ENCODE assay signal across 9 cellular contexts in genomic region chr11:124108158-124108557, GRCh38. TPM values are rescaled to one million over a fixed set of nuclear protein-coding genes. Genes with fewer than 3 reads are reported as not detected.
A peak's percentile ranks its signal among the peaks of the same experiment; 100 is the strongest.
DNase-seq lines count a peak whose midpoint lies in the region; ATAC-seq, FAIRE-seq and TF ChIP-seq lines count a peak whose summit lies in the region.
"Had no signal": no experiment of that assay in that cellular context is flagged by ENCODE, and none has a peak within 500 bp of the region (broad histone marks: within the 10 kb centered on the region; RNA-seq: fewer than 3 reads in every experiment).

No MANE protein-coding gene starts in this region.

- no peak for FAIRE-seq in RCC 7860 (lab: Jason Lieb, UNC)

- H3K27ac Mint-ChIP-seq in osteocyte (ENCODE audit: unreplicated experiment), result no peak overlapping the region

- TF ChIP-seq CTCF in osteocyte (IDR thresholded peaks at IDR 0.05), result no peak

- H3K27me3 Mint-ChIP-seq in osteocyte (ENCODE audit: unreplicated experiment), result peaks cover 69% of the 10 kb centered on the region

- intact Hi-C loops in left colon (cut with DNase I, micrococcal nuclease), result no loop called here

- ATAC-seq in HG02884 (IDR thresholded peaks at IDR 0.05; ENCODE audit: unreplicated experiment), result peak; percentile 80
- peak; percentile 74 for ATAC-seq in left colon
- no peak for ATAC-seq in HG02852 (IDR thresholded peaks at IDR 0.05; ENCODE audit: unreplicated experiment)

- DNase-seq in NCI-H1436 (lab: John Stamatoyannopoulos, UW) (peak; percentile 3), NCI-H1436 treated with DMSO at 0.1 percent for 48 hours (lab: John Stamatoyannopoulos, UW) (no peak), RPMI8226 (peak; percentile 17), left colon (peak in 1 of 2 donors; percentile 55), RCC 7860 (ENCODE audit: low spot score) (no peak), osteocyte (ENCODE audit: extremely low spot score, unreplicated experiment) (no peak)
- DNase-seq: naive B cell had no signal

- H3K4me3 Mint-ChIP-seq in osteocyte (ENCODE audit: unreplicated experiment), result no peak overlapping the region
- H3K4me3 Mint-ChIP-seq: naive B cell had no signal

- no peaks in the 10 kb centered on the region for H3K36me3 Mint-ChIP-seq in osteocyte (ENCODE audit: unreplicated experiment)
- H3K36me3 Mint-ChIP-seq: naive B cell had no signal

- no peaks in the 10 kb centered on the region for H3K4me1 Mint-ChIP-seq in osteocyte (ENCODE audit: unreplicated experiment)

- H3K9me3 Mint-ChIP-seq in osteocyte (ENCODE audit: unreplicated experiment), result no peaks in the 10 kb centered on the region
- H3K9me3 Mint-ChIP-seq: naive B cell had no signal

RNA-seq across cellular contexts. Expression of gene VWA5A, which starts 7.1 kb away (rescaled TPM):
- total RNA-seq in left colon (10 to 100 TPM; 48.8 to 59.8 TPM), osteocyte (10.0 and 10.5 TPM in 2 replicates)

Comparison
In these comparisons a context has a peak if more than half of its experiments do, and no peak if none do; other contexts are left out.
1. DNase-seq: peak in NCI-H1436 (single experiment) and RPMI8226 (single experiment); none in NCI-H1436 treated with DMSO at 0.1 percent for 48 hours (single experiment), RCC 7860 (single experiment) and osteocyte (single experiment).